In the genomic region with DNA sequence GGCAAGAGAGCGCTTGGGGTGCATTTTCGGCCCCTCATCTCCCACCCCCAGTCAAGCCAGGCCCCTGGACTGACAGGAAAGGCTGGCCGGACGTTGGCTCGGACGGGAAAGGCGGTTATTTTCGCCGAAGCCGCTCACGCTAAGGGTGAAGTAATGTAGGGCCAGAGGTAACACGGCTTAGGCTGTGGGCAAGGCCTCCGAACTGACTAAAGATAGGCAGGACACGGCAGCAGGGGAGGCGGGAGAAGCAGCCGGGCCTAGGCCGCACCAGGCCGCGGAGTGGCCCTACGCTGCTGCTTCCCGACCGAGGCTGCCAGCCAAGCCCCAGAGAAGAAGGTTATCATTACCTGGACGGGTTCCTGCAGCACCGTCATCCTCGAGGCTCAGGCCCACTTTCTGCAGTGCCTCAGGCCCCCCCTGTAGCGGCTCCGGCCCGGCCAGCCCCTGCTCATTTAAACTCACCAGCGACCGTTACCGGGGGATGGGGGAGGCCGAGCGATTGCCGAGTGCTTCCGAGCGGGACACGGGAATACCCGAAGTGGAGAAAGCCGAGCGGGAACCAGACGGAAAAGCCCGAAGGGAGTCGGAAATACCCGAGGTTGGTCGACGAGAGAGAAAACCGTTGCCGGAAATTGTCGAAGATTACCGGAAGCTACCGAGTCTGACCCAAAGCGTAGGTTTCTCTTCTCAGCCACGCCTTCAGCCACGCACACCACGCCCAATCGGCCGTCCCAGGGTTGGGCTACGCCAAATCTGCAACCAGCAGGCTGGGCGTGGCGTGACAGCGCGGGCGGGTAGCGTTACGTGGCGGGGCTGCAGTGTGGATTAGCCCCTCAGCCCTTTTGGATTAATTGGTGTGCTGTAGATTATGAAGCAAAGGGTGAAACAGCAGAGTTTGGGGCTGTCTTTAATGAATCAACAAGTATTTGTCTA, we compare ENCODE assay signal across 1 cellular context.
TF ChIP-seq lines count a peak whose summit lies in the region.

A gene with protein sequence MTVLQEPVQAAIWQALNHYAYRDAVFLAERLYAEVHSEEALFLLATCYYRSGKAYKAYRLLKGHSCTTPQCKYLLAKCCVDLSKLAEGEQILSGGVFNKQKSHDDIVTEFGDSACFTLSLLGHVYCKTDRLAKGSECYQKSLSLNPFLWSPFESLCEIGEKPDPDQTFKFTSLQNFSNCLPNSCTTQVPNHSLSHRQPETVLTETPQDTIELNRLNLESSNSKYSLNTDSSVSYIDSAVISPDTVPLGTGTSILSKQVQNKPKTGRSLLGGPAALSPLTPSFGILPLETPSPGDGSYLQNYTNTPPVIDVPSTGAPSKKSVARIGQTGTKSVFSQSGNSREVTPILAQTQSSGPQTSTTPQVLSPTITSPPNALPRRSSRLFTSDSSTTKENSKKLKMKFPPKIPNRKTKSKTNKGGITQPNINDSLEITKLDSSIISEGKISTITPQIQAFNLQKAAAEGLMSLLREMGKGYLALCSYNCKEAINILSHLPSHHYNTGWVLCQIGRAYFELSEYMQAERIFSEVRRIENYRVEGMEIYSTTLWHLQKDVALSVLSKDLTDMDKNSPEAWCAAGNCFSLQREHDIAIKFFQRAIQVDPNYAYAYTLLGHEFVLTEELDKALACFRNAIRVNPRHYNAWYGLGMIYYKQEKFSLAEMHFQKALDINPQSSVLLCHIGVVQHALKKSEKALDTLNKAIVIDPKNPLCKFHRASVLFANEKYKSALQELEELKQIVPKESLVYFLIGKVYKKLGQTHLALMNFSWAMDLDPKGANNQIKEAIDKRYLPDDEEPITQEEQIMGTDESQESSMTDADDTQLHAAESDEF (minus strand): TSS at position 497 of the 933 bp plus-strand sequence. CDS start 123 bp downstream, at position 374.

TF ChIP-seq in HepG2, 621 proteins besides CTCF, POLR2A, EP300 and RAD21 (continued from another document and continues in another):
- TF ChIP-seq TEAD2 (CRISPR knock-in tag; IDR thresholded peaks at IDR 0.05) = peak; percentile 89; the same call in 1 of the 2 replicates
- no peak for TF ChIP-seq KLF11 (CRISPR knock-in tag; IDR thresholded peaks at IDR 0.05)
- TF ChIP-seq, protein P1, sequence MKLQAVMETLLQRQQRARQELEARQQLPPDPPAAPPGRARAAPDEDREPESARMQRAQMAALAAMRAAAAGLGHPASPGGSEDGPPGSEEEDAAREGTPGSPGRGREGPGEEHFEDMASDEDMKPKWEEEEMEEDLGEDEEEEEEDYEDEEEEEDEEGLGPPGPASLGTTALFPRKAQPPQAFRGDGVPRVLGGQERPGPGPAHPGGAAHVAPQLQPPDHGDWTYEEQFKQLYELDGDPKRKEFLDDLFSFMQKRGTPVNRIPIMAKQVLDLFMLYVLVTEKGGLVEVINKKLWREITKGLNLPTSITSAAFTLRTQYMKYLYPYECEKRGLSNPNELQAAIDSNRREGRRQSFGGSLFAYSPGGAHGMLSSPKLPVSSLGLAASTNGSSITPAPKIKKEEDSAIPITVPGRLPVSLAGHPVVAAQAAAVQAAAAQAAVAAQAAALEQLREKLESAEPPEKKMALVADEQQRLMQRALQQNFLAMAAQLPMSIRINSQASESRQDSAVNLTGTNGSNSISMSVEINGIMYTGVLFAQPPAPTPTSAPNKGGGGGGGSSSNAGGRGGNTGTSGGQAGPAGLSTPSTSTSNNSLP (IDR thresholded peaks at IDR 0.05; ENCODE audit: low read depth, low read length) = peak; percentile 25; the same call in 1 of the 2 replicates
- TF ChIP-seq ZNF775 (CRISPR knock-in tag; IDR thresholded peaks at IDR 0.05; ENCODE audit: borderline replicate concordance) = no peak
- TF ChIP-seq SP4 (CRISPR knock-in tag; IDR thresholded peaks at IDR 0.05) = peak; percentile 84
- TF ChIP-seq, protein P2, sequence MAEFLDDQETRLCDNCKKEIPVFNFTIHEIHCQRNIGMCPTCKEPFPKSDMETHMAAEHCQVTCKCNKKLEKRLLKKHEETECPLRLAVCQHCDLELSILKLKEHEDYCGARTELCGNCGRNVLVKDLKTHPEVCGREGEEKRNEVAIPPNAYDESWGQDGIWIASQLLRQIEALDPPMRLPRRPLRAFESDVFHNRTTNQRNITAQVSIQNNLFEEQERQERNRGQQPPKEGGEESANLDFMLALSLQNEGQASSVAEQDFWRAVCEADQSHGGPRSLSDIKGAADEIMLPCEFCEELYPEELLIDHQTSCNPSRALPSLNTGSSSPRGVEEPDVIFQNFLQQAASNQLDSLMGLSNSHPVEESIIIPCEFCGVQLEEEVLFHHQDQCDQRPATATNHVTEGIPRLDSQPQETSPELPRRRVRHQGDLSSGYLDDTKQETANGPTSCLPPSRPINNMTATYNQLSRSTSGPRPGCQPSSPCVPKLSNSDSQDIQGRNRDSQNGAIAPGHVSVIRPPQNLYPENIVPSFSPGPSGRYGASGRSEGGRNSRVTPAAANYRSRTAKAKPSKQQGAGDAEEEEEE (CRISPR knock-in tag; IDR thresholded peaks at IDR 0.05; ENCODE audit: borderline replicate concordance) = peak; percentile 51; the same call in 1 of the 2 replicates
- peak; percentile 78; the same call in 1 of the 2 replicates for TF ChIP-seq POGK (CRISPR knock-in tag; conservative IDR thresholded peaks at IDR 0.05)
- no peak for TF ChIP-seq RERE (CRISPR knock-in tag; IDR thresholded peaks at IDR 0.05; ENCODE audit: low read depth)
- TF ChIP-seq HNF1B (CRISPR knock-in tag; IDR thresholded peaks at IDR 0.05) = no peak; the same call in 1 of the 2 replicates
- peak; percentile 58; the same call in 1 of the 2 replicates for TF ChIP-seq ZNF704 (CRISPR knock-in tag; IDR thresholded peaks at IDR 0.05; ENCODE audit: borderline replicate concordance)
- TF ChIP-seq TBL1XR1 (IDR thresholded peaks at IDR 0.05; ENCODE audit: borderline replicate concordance, low read length, partially characterized antibody) = no peak
- TF ChIP-seq NR2F6 (IDR thresholded peaks at IDR 0.05) = no peak
- peak; percentile 49; the same call in 1 of the 2 replicates for TF ChIP-seq NR2F6 (CRISPR knock-in tag; IDR thresholded peaks at IDR 0.05)
- TF ChIP-seq NFRKB (IDR thresholded peaks at IDR 0.05) = no peak
- TF ChIP-seq RFX1 (IDR thresholded peaks at IDR 0.05) = no peak
- TF ChIP-seq SSRP1 (CRISPR knock-in tag; IDR thresholded peaks at IDR 0.05) = 0 out of 2 replicates have a peak, but pooled peaks have one; percentile 90
- no peak for TF ChIP-seq ZNF550 (CRISPR knock-in tag; IDR thresholded peaks at IDR 0.05; ENCODE audit: borderline replicate concordance)
- TF ChIP-seq PAXIP1 (CRISPR knock-in tag; conservative IDR thresholded peaks at IDR 0.05) = peak; percentile 38; the same call in 1 of the 2 replicates
- TF ChIP-seq ZNF292 (CRISPR knock-in tag; IDR thresholded peaks at IDR 0.05; ENCODE audit: borderline replicate concordance, low read depth) = peak; percentile 78; the same call in 1 of the 2 replicates
- TF ChIP-seq, protein P3, sequence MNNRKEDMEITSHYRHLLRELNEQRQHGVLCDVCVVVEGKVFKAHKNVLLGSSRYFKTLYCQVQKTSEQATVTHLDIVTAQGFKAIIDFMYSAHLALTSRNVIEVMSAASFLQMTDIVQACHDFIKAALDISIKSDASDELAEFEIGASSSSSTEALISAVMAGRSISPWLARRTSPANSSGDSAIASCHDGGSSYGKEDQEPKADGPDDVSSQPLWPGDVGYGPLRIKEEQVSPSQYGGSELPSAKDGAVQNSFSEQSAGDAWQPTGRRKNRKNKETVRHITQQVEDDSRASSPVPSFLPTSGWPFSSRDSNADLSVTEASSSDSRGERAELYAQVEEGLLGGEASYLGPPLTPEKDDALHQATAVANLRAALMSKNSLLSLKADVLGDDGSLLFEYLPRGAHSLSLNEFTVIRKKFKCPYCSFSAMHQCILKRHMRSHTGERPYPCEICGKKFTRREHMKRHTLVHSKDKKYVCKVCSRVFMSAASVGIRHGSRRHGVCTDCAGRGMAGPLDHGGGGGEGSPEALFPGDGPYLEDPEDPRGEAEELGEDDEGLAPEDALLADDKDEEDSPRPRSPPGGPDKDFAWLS (CRISPR knock-in tag; IDR thresholded peaks at IDR 0.05; ENCODE audit: borderline replicate concordance) = no peak
